In the genomic region with DNA sequence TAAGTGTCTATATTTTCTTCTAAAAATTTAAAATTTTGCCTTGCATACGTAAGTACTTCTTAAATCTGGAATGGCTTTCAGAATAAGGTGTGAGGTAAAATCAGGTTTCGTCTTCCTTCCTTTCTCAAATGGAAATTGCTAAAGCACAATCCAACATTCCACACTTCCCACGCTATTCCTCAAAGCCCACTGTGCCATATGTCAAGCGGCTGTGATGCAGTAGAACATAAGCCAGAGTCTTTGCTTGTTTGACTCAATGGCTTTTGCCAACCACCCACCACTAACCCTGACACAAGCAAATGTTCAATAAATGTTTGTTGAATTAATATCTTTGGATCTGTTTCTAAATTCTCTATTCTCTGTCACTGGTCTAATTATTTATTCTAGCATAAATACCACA, we compare ENCODE assay signal across 16 cellular contexts.
"Had no signal": no experiment of that assay in that cellular context is flagged by ENCODE, and none has a peak within 500 bp of the region (broad histone marks: within the 10 kb centered on the region; RNA-seq: fewer than 3 reads in every experiment).

No MANE protein-coding gene starts in this region.

- H3K4me3 ChIP-seq: coronary artery, esophagus muscularis mucosa, gastrocnemius medialis, heart left ventricle, hepatocyte, left lung, lower lobe of right lung had no signal

- DNase-seq: effector CD8-positive, alpha-beta T cell; foreskin fibroblast; foreskin melanocyte; gastrocnemius medialis; heart left ventricle; hypothalamus; immature natural killer cell; left cardiac atrium; left lung; left ventricle myocardium superior; lower lobe of right lung; mesenchymal stem cell; naive thymus-derived CD4-positive, alpha-beta T cell had no signal
